ENCODE assay signal across 21 cellular contexts in the genomic region with DNA sequence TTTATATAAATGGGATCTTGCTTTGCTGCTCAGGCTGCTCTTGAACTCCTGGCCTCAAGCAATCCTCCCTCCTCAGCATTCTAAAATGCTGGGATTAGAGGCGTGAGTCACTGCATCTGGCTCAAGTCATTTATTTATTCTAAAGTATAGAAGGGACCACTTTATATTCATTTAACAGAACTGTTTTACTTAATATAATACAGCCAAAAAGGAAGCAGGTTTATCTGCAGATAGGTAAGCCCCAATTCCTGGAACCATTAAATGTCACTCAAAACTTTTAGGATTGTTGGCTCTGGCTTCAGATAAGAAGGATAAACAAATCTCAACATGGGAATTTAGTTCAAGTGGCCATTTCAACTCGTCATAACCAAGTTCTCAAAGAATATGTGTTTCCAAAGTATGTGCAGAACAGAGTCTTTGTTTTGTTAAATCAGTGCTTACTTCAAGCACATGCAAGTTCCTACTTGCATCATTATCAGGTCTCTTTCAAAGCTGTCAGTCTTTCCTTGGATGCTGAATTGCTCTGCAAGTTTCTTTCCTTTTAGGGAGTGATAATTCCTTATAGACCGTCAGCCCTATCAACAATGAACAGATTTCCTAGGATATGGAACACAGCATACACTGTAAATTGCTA.
DNase-seq lines count a peak whose midpoint lies in the region; ATAC-seq and TF ChIP-seq lines count a peak whose summit lies in the region.
"Had no signal": no experiment of that assay in that cellular context is flagged by ENCODE, and none has a peak within 500 bp of the region (broad histone marks: within the 10 kb centered on the region; RNA-seq: fewer than 3 reads in every experiment).

No MANE protein-coding gene starts in this region.

- H3K4me1 Mint-ChIP-seq in natural killer cell treated with Interleukin-12 subunit alpha and Interleukin-12 subunit beta and Interleukin-15 and Interleukin-18, amount 100 ng/mL, for 72 hours (ENCODE audit: low read depth in 2 of 2), result no peaks in the 10 kb centered on the region
- H3K4me1 Mint-ChIP-seq: naive thymus-derived CD4-positive, alpha-beta T cell; stimulated activated naive B cell treated with anti-CD40 and anti-IgM and Interleukin-4, amounts not matched to agents 10 μg/mL and 1 μg/mL and 100 μg/mL, for 72 hours had no signal

- TF ChIP-seq CTCF in cardiac muscle cell (IDR thresholded peaks at IDR 0.05; ENCODE audit: low read depth, low read length) (no peak), body of pancreas (IDR thresholded peaks at IDR 0.05) (no peak), lower lobe of right lung (IDR thresholded peaks at IDR 0.05) (no peak), upper lobe of left lung (IDR thresholded peaks at IDR 0.05) (no peak)

- H3K4me3 Mint-ChIP-seq in natural killer cell treated with Interleukin-12 subunit alpha and Interleukin-12 subunit beta and Interleukin-15 and Interleukin-18, amount 100 ng/mL, for 72 hours, result no peak overlapping the region
- H3K4me3 Mint-ChIP-seq: activated naive CD8-positive, alpha-beta T cell; activated T-cell treated with anti-CD3 and anti-CD28 coated beads, Interleukin-2, amount 50 U/mL, for 72 hours; naive thymus-derived CD4-positive, alpha-beta T cell; stimulated activated naive B cell treated with anti-CD40 and anti-IgM and Interleukin-4, amounts not matched to agents 10 μg/mL and 1 μg/mL and 100 μg/mL, for 72 hours; T-helper 17 cell had no signal

- H3K4me1 ChIP-seq in cardiac muscle cell (ENCODE audit: low read depth) (peaks cover 11% of the 10 kb centered on the region), body of pancreas (peaks cover 17% of the 10 kb centered on the region), lower lobe of right lung (peaks cover 10% of the 10 kb centered on the region), upper lobe of left lung (peaks cover 14 to 22% (median 17%) of the 10 kb centered on the region in 4 donors)
- H3K4me1 ChIP-seq: BLaER1 had no signal

- peak in 1 of 4 donors; percentile 49 for TF ChIP-seq EP300 in upper lobe of left lung (IDR thresholded peaks at IDR 0.05)

- H3K36me3 Mint-ChIP-seq in natural killer cell treated with Interleukin-12 subunit alpha and Interleukin-12 subunit beta and Interleukin-15 and Interleukin-18, amount 100 ng/mL, for 72 hours, result no peaks in the 10 kb centered on the region
- H3K36me3 Mint-ChIP-seq: activated naive CD8-positive, alpha-beta T cell; naive thymus-derived CD4-positive, alpha-beta T cell; stimulated activated naive B cell treated with anti-CD40 and anti-IgM and Interleukin-4, amounts not matched to agents 10 μg/mL and 1 μg/mL and 100 μg/mL, for 72 hours had no signal

- H3K9me3 ChIP-seq in cardiac muscle cell (ENCODE audit: low read depth) (no peaks in the 10 kb centered on the region), body of pancreas (no peaks in the 10 kb centered on the region), lower lobe of right lung (no peaks in the 10 kb centered on the region), upper lobe of left lung (no peaks in the 10 kb centered on the region)
- H3K9me3 ChIP-seq: BLaER1, gastroesophageal sphincter had no signal

- 48 to 58% methylated on average over 3 of the region's 3 CpGs for WGBS in body of pancreas, 2 donors
- WGBS in upper lobe of left lung, 2 donors, result 35 to 44% methylated on average over 3 of the region's 3 CpGs

- no peak for TF ChIP-seq POLR2A in body of pancreas (IDR thresholded peaks at IDR 0.05)
- no peak for TF ChIP-seq POLR2A in upper lobe of left lung (IDR thresholded peaks at IDR 0.05)

- peak; percentile 42 to 60 for DNase-seq in cardiac muscle cell (ENCODE audit: low read depth in 1 of 2, low spot score in 1 of 2)
- no peak for DNase-seq in Right ventricle myocardium inferior (ENCODE audit: missing footprints)
- no peak for DNase-seq in body of pancreas
- no peak for DNase-seq in lower lobe of right lung
- DNase-seq in upper lobe of left lung, result no peak
- DNase-seq in natural killer cell treated with Interleukin-12 subunit alpha and Interleukin-12 subunit beta and Interleukin-15 and Interleukin-18, amount 100 ng/mL, for 72 hours (ENCODE audit: low spot score), result no peak
- no peak for DNase-seq in GF-D8 (lab: John Stamatoyannopoulos, UW)
- no peak for DNase-seq in NOMO-1 (lab: John Stamatoyannopoulos, UW; ENCODE audit: unreplicated experiment in 2 of 2)
- DNase-seq: activated T-cell treated with anti-CD3 and anti-CD28 coated beads, Interleukin-2, amount 50 U/mL, for 72 hours; H7; Karpas-422; naive thymus-derived CD4-positive, alpha-beta T cell; NCI-H1417 treated with DMSO at 0.1 percent for 48 hours; stimulated activated CD4-positive, alpha-beta T cell treated with anti-CD3 and anti-CD28 coated beads, Interleukin-15, amount 100 ng/mL, for 24 hours; stimulated activated naive B cell treated with anti-CD40 and anti-IgM and Interleukin-4, amounts not matched to agents 10 μg/mL and 1 μg/mL and 100 μg/mL, for 72 hours; T-helper 17 cell; trophoblast cell had no signal

- H3K4me3 ChIP-seq in cardiac muscle cell, result no peak overlapping the region
- no peak overlapping the region for H3K4me3 ChIP-seq in body of pancreas
- H3K4me3 ChIP-seq in lower lobe of right lung, result no peak overlapping the region
- H3K4me3 ChIP-seq in upper lobe of left lung, result no peak overlapping the region
- H3K4me3 ChIP-seq: BLaER1, gastroesophageal sphincter had no signal

- intact Hi-C loops in Right ventricle myocardium inferior (cut with DNase I), result no loop called here
- intact Hi-C loops in body of pancreas (cut with DNase I), result no loop called here
- intact Hi-C loops in lower lobe of right lung (cut with DNase I), result no loop called here

- no peaks in the 10 kb centered on the region for H3K27me3 Mint-ChIP-seq in natural killer cell treated with Interleukin-12 subunit alpha and Interleukin-12 subunit beta and Interleukin-15 and Interleukin-18, amount 100 ng/mL, for 72 hours
- H3K27me3 Mint-ChIP-seq: activated naive CD8-positive, alpha-beta T cell; naive thymus-derived CD4-positive, alpha-beta T cell; stimulated activated naive B cell treated with anti-CD40 and anti-IgM and Interleukin-4, amounts not matched to agents 10 μg/mL and 1 μg/mL and 100 μg/mL, for 72 hours; T-helper 17 cell had no signal

- H3K27me3 ChIP-seq in cardiac muscle cell, result no peaks in the 10 kb centered on the region
- H3K27me3 ChIP-seq in body of pancreas, result no peaks in the 10 kb centered on the region
- no peaks in the 10 kb centered on the region for H3K27me3 ChIP-seq in lower lobe of right lung (ENCODE audit: low read depth)
- no peaks in the 10 kb centered on the region for H3K27me3 ChIP-seq in upper lobe of left lung
- H3K27me3 ChIP-seq: BLaER1, gastroesophageal sphincter had no signal

- ATAC-seq in Right ventricle myocardium inferior (no peak), body of pancreas (peak; percentile 24), lower lobe of right lung (peak; percentile 77 to 92), upper lobe of left lung (ENCODE audit: low FRiP score in 2 of 2) (peak; percentile 47 to 74)
- ATAC-seq in natural killer cell treated with Interleukin-12 subunit alpha and Interleukin-12 subunit beta and Interleukin-15 and Interleukin-18, amount 100 ng/mL, for 72 hours, result no peak
- ATAC-seq: activated T-cell treated with anti-CD3 and anti-CD28 coated beads, Interleukin-2, amount 50 U/mL, for 72 hours; left lobe of liver; naive thymus-derived CD4-positive, alpha-beta T cell; stimulated activated naive B cell treated with anti-CD40 and anti-IgM and Interleukin-4, amounts not matched to agents 10 μg/mL and 1 μg/mL and 100 μg/mL, for 72 hours; T-helper 17 cell had no signal

- peaks cover 2% of the 10 kb centered on the region for H3K9me3 Mint-ChIP-seq in natural killer cell treated with Interleukin-12 subunit alpha and Interleukin-12 subunit beta and Interleukin-15 and Interleukin-18, amount 100 ng/mL, for 72 hours
- H3K9me3 Mint-ChIP-seq: activated T-cell treated with anti-CD3 and anti-CD28 coated beads, Interleukin-2, amount 50 U/mL, for 72 hours; stimulated activated naive B cell treated with anti-CD40 and anti-IgM and Interleukin-4, amounts not matched to agents 10 μg/mL and 1 μg/mL and 100 μg/mL, for 72 hours had no signal

- H3K27ac ChIP-seq in cardiac muscle cell (peak overlapping the region; percentile 62), body of pancreas (no peak overlapping the region), lower lobe of right lung (no peak overlapping the region), upper lobe of left lung (peak overlapping the region in 3 of 4 donors; percentile 13 to 40 (median 23))
- H3K27ac ChIP-seq: BLaER1 had no signal

- H3K36me3 ChIP-seq in cardiac muscle cell (no peaks in the 10 kb centered on the region), body of pancreas (replicated peaks in 1 of 2; ENCODE audit: insufficient read depth in 1 of 2, low read depth in 2 of 2) (no peaks in the 10 kb centered on the region), lower lobe of right lung (peaks cover 25% of the 10 kb centered on the region), upper lobe of left lung (peaks cover 0 to 6% (median 2%) of the 10 kb centered on the region in 4 donors)
- H3K36me3 ChIP-seq: BLaER1 had no signal

- H3K27ac Mint-ChIP-seq in natural killer cell treated with Interleukin-12 subunit alpha and Interleukin-12 subunit beta and Interleukin-15 and Interleukin-18, amount 100 ng/mL, for 72 hours, result no peak overlapping the region
- H3K27ac Mint-ChIP-seq: activated naive CD8-positive, alpha-beta T cell; activated T-cell treated with anti-CD3 and anti-CD28 coated beads, Interleukin-2, amount 50 U/mL, for 72 hours; naive thymus-derived CD4-positive, alpha-beta T cell; stimulated activated naive B cell treated with anti-CD40 and anti-IgM and Interleukin-4, amounts not matched to agents 10 μg/mL and 1 μg/mL and 100 μg/mL, for 72 hours; T-helper 17 cell had no signal

Comparison
In these comparisons a context has a peak if more than half of its experiments do, and no peak if none do; other contexts are left out.
1. DNase-seq: peak in cardiac muscle cell (2 of 2); none in Right ventricle myocardium inferior (single experiment), body of pancreas (0 of 4), lower lobe of right lung (single experiment), upper lobe of left lung (0 of 2), natural killer cell treated with Interleukin-12 subunit alpha and Interleukin-12 subunit beta and Interleukin-15 and Interleukin-18, amount 100 ng/mL, for 72 hours (single experiment), GF-D8 (single experiment) and NOMO-1 (0 of 2).
2. H3K27ac ChIP-seq: peak in cardiac muscle cell (single experiment) and upper lobe of left lung (3 of 4); none in body of pancreas (0 of 4) and lower lobe of right lung (single experiment).
3. ATAC-seq: peak in body of pancreas (single experiment), lower lobe of right lung (2 of 2) and upper lobe of left lung (2 of 2); none in Right ventricle myocardium inferior (single experiment) and natural killer cell treated with Interleukin-12 subunit alpha and Interleukin-12 subunit beta and Interleukin-15 and Interleukin-18, amount 100 ng/mL, for 72 hours (0 of 2).